1 cellular context compared by ENCODE assay signal in genomic region chr12:115437061-115437567, GRCh38.
TF ChIP-seq lines count a peak whose summit lies in the region.

No MANE protein-coding gene starts in this region.

TF ChIP-seq in HepG2, 621 proteins besides CTCF, POLR2A, EP300 and RAD21 (continued from another document):
- TF ChIP-seq E2F1 (CRISPR knock-in tag; IDR thresholded peaks at IDR 0.05) (no peak), ZNF503 (CRISPR knock-in tag; IDR thresholded peaks at IDR 0.05) (no peak), ZNF276 (CRISPR knock-in tag; IDR thresholded peaks at IDR 0.05; ENCODE audit: low read depth) (peak; percentile 33; the same call in 1 of the 2 replicates), ZFP82 (CRISPR knock-in tag; IDR thresholded peaks at IDR 0.05; ENCODE audit: borderline replicate concordance) (no peak), ZBTB8A (CRISPR knock-in tag; IDR thresholded peaks at IDR 0.05; ENCODE audit: borderline replicate concordance, low read depth) (no peak), ZBTB14 (CRISPR knock-in tag; IDR thresholded peaks at IDR 0.05) (no peak), ZNF383 (CRISPR knock-in tag; IDR thresholded peaks at IDR 0.05; ENCODE audit: borderline replicate concordance) (no peak), ISL2 (CRISPR knock-in tag; IDR thresholded peaks at IDR 0.05) (0 out of 2 replicates have a peak, but pooled peaks have one; percentile 47), ZSCAN9 (CRISPR knock-in tag; IDR thresholded peaks at IDR 0.05; ENCODE audit: borderline replicate concordance) (no peak), CHD4 (IDR thresholded peaks at IDR 0.05; ENCODE audit: borderline replicate concordance, low read length) (no peak), PHF5A (CRISPR knock-in tag; IDR thresholded peaks at IDR 0.05; ENCODE audit: low read depth, unreplicated experiment) (no peak), ZNF382 (CRISPR knock-in tag; IDR thresholded peaks at IDR 0.05; ENCODE audit: borderline replicate concordance) (no peak), RAD51 (IDR thresholded peaks at IDR 0.05; ENCODE audit: borderline replicate concordance) (no peak), FOXO4 (CRISPR knock-in tag; conservative IDR thresholded peaks at IDR 0.05) (no peak), HOXA5 (CRISPR knock-in tag; IDR thresholded peaks at IDR 0.05) (no peak), HMGXB4 (CRISPR knock-in tag; IDR thresholded peaks at IDR 0.05; ENCODE audit: borderline replicate concordance in 1 of 2, low read depth in 1 of 2) (no peak), ARNT (IDR thresholded peaks at IDR 0.05) (no peak)
TF ChIP-seq in HepG2: peak in this region for 132.
